Comparison of ENCODE assay signal across 1 cellular context in genomic region chr9:38019731-38020130, GRCh38.
TF ChIP-seq lines count a peak whose summit lies in the region.

No MANE protein-coding gene starts in this region.

TF ChIP-seq in HCT116, 20 proteins besides CTCF, POLR2A, EP300 and RAD21 (continued from another document):
- TF ChIP-seq ZBTB33 (IDR thresholded peaks at IDR 0.05; ENCODE audit: extremely low read depth, insufficient replicate concordance, low read length): no peak
